9 cellular contexts compared by ENCODE assay signal in genomic region chr22:21517374-21517773, GRCh38. TPM values are rescaled to one million over a fixed set of nuclear protein-coding genes. Genes with fewer than 3 reads are reported as not detected.
DNase-seq lines count a peak whose midpoint lies in the region; ATAC-seq, FAIRE-seq and TF ChIP-seq lines count a peak whose summit lies in the region.
"Not testable (repeated sequence)": the region's sequence is repeated elsewhere in the genome, so short reads cannot be mapped to it uniquely, and the experiment has no call there.
"Had no signal": no experiment of that assay in that cellular context is flagged by ENCODE, and none has a peak within 500 bp of the region (broad histone marks: within the 10 kb centered on the region; RNA-seq: fewer than 3 reads in every experiment).

No MANE protein-coding gene starts in this region.

- H3K4me3 Mint-ChIP-seq in activated CD4-positive, alpha-beta T cell treated with anti-CD3 and anti-CD28 coated beads for 36 hours = not testable (repeated sequence)

- SMC1A ChIA-PET in GM12878 (lab: Charles Lee; ENCODE audit: uncharacterized antibody, unreplicated experiment) = not testable (repeated sequence)

- not testable (repeated sequence) for H3K4me3 ChIP-seq in GM12878, lung, upper lobe of right lung

- H3K9me3 ChIP-seq in GM12878 (replicated peaks; ENCODE audit: control insufficient read depth, insufficient read depth, low read length); lung (ENCODE audit: control insufficient read depth in 2 of 2, insufficient read depth in 1 of 2, low read length in 1 of 2); upper lobe of right lung: not testable (repeated sequence)

- no CpG with 5 or more reads among the region's 52 CpGs for WGBS in GM12878 (ENCODE audit: insufficient coverage, insufficient replicate concordance, low lambda C conversion rate, missing lambda C conversion rate)
- no CpG with 5 or more reads among the region's 52 CpGs for WGBS in lung, 2 donors

- H3K79me2 ChIP-seq in GM12878 (ENCODE audit: control insufficient read depth, insufficient read depth, low read length) = not testable (repeated sequence)

- not testable (repeated sequence) for H3K9me3 Mint-ChIP-seq in activated CD4-positive, alpha-beta T cell treated with anti-CD3 and anti-CD28 coated beads for 36 hours (ENCODE audit: low read depth)

- TF ChIP-seq POLR2A in GM12878 (IDR thresholded peaks at IDR 0.05; ENCODE audit: low read depth, low read length) = not testable (repeated sequence)

- in situ Hi-C loops in GM12878 (cut with MboI) = not testable (repeated sequence)

- RAD21 ChIA-PET in GM12878 (lab: Charles Lee; ENCODE audit: unreplicated experiment) = not testable (repeated sequence)

- not testable (repeated sequence) for H3K4me1 ChIP-seq in GM12878 (ENCODE audit: control insufficient read depth, insufficient read depth, low read length); lung (ENCODE audit: control insufficient read depth in 2 of 2, insufficient read depth in 2 of 2, low read length in 2 of 2); upper lobe of right lung

- FAIRE-seq in GM12878 (lab: Jason Lieb, UNC) = not testable (repeated sequence)

- not testable (repeated sequence) for H3K27me3 Mint-ChIP-seq in activated CD4-positive, alpha-beta T cell treated with anti-CD3 and anti-CD28 coated beads for 36 hours

- BruUV-seq in GM12878 (replicated peaks; lab: Mats Ljungman, UMichigan) = not testable (repeated sequence)

- H3K27ac Mint-ChIP-seq in activated CD4-positive, alpha-beta T cell treated with anti-CD3 and anti-CD28 coated beads for 36 hours = not testable (repeated sequence)

- intact Hi-C loops in activated CD4-positive, alpha-beta T cell treated with anti-CD3 and anti-CD28 coated beads for 36 hours (cut with DNase I, micrococcal nuclease); GM12878 (cut with micrococcal nuclease; ENCODE audit: unreplicated experiment); upper lobe of right lung (cut with DNase I): not testable (repeated sequence)

- not testable (repeated sequence) for H3K27ac ChIP-seq in GM12878 (ENCODE audit: control insufficient read depth, insufficient read depth); lung (ENCODE audit: low read depth in 1 of 2, low read length in 1 of 2); upper lobe of right lung

- H3K36me3 ChIP-seq in GM12878 (ENCODE audit: control insufficient read depth in 2 of 2, insufficient read depth in 2 of 2, low read length in 1 of 2); lung (ENCODE audit: control insufficient read depth in 2 of 2, insufficient read depth in 2 of 2, low read length in 2 of 2); upper lobe of right lung: not testable (repeated sequence)

- POLR2A ChIA-PET in activated CD4-positive, alpha-beta T cell treated with anti-CD3 and anti-CD28 coated beads for 36 hours (lab: Charles Lee); GM12878 (lab: Charles Lee): not testable (repeated sequence)

- not testable (repeated sequence) for TF ChIP-seq EP300 in GM12878 (IDR thresholded peaks at IDR 0.05; ENCODE audit: borderline replicate concordance in 1 of 2, control insufficient read depth in 1 of 2, low read depth in 2 of 2, low read length in 2 of 2)

- H2AFZ ChIP-seq in GM12878 (ENCODE audit: control insufficient read depth, low read depth, low read length) = not testable (repeated sequence)

- ATAC-seq in GM18858 (IDR thresholded peaks at IDR 0.05; ENCODE audit: unreplicated experiment) (peak; percentile 78), GM21447 (IDR thresholded peaks at IDR 0.05; ENCODE audit: unreplicated experiment) (peak; percentile 65), HG02840 (IDR thresholded peaks at IDR 0.05; ENCODE audit: low FRiP score, unreplicated experiment) (peak; percentile 76), HG03196 (IDR thresholded peaks at IDR 0.05; ENCODE audit: unreplicated experiment) (peak; percentile 82), GM12878 (peak; percentile 82), lung (ENCODE audit: insufficient read depth, low FRiP score) (peak; percentile 84), upper lobe of right lung (peak; percentile 87)
- ATAC-seq in activated CD4-positive, alpha-beta T cell treated with anti-CD3 and anti-CD28 coated beads for 36 hours = peak; percentile 87

- not testable (repeated sequence) for H3K4me1 Mint-ChIP-seq in activated CD4-positive, alpha-beta T cell treated with anti-CD3 and anti-CD28 coated beads for 36 hours

- not testable (repeated sequence) for H3K4me2 ChIP-seq in GM12878 (ENCODE audit: control insufficient read depth, insufficient read depth)

- not testable (repeated sequence) for H4K20me1 ChIP-seq in GM12878 (ENCODE audit: control insufficient read depth, insufficient read depth)

- CTCF ChIA-PET in activated CD4-positive, alpha-beta T cell treated with anti-CD3 and anti-CD28 coated beads for 36 hours (lab: Charles Lee); GM12878 (lab: Yijun Ruan, JAX): not testable (repeated sequence)

- TF ChIP-seq RAD21 in GM12878 (IDR thresholded peaks at IDR 0.05; ENCODE audit: insufficient read depth, low read depth, low read length) = not testable (repeated sequence)

- not testable (repeated sequence) for H3K27me3 ChIP-seq in GM12878 (replicated peaks in 1 of 2; ENCODE audit: control insufficient read depth in 2 of 2, insufficient read depth in 2 of 2, low read length in 1 of 2); lung (ENCODE audit: control insufficient read depth, insufficient read depth); upper lobe of right lung

- not testable (repeated sequence) for H3K36me3 Mint-ChIP-seq in activated CD4-positive, alpha-beta T cell treated with anti-CD3 and anti-CD28 coated beads for 36 hours (ENCODE audit: low read depth)

- DNase-seq in activated CD4-positive, alpha-beta T cell treated with anti-CD3 and anti-CD28 coated beads for 36 hours; GM12878 (ENCODE audit: low read depth, low spot score); lung (ENCODE audit: low spot score); upper lobe of right lung: not testable (repeated sequence)

- not testable (repeated sequence) for TF ChIP-seq CTCF in GM12878 (IDR thresholded peaks at IDR 0.05 in 2 of 3, conservative IDR thresholded peaks at IDR 0.05 in 1 of 3; ENCODE audit: control insufficient read depth in 2 of 3, extremely low read depth in 1 of 3, insufficient read depth in 1 of 3, low read depth in 3 of 3, low read length in 3 of 3); lung (IDR thresholded peaks at IDR 0.05; ENCODE audit: control extremely low read depth, extremely low read depth); upper lobe of right lung (IDR thresholded peaks at IDR 0.05)

- not testable (repeated sequence) for H3K9ac ChIP-seq in GM12878 (ENCODE audit: control insufficient read depth, insufficient read depth, low read length)

RNA-seq across cellular contexts. Expression of gene RIMBP3C, which starts 33.9 kb away (rescaled TPM):
- under 1 TPM; 0.18 to 0.33 TPM for total RNA-seq in activated CD4-positive, alpha-beta T cell treated with anti-CD3 and anti-CD28 coated beads for 36 hours
- 0.29 and 0.42 TPM in 2 replicates for total RNA-seq in GM12878 (2013; cell fraction: nucleolus; rRNA removed)
- total RNA-seq in GM12878 (2014; rRNA removed) (0.11 TPM in 2 replicates), GM12878 (2014; rRNA removed; fragmentation: Illumina TruSeq; extraction: Trizol) (not detected in 2 replicates), GM12878 (2021) (0.23 and 0.24 TPM in 2 replicates), lung (under 1 TPM in 1 of 2 donors, not detected in 1; 0.40 TPM), upper lobe of right lung (0.41 TPM)
- polyA plus RNA-seq in GM12878 (2011; ENCODE audit: low read depth) = not detected
- polyA plus RNA-seq in GM12878 (2011; rRNA removed) (0.03 TPM in 1 of 2 replicates, not detected in the other), GM12878 (2014; fragmentation: Illumina TruSeq; extraction: Trizol) (0.03 and 0.05 TPM in 2 replicates), GM12878 (2014; fragmentation: Nextera tagmentation; extraction: Ambion mirVana) (not detected), GM12878 (2014; rRNA removed) (0.01 TPM in 1 of 2 replicates, not detected in the other), GM12878 (2016; fragmentation: Nextera tagmentation; extraction: Ambion mirVana) (under 1 TPM; 0.04 to 0.14 TPM), lung (under 1 TPM; 0.05 to 0.10 TPM)
- polyA plus RNA-seq in GM12878 (2011; cell fraction: cytosol; rRNA removed) = 0.01 and 0.03 TPM in 2 replicates
- 0.03 and 0.10 TPM in 2 replicates for polyA plus RNA-seq in GM12878 (2011; cell fraction: nucleus; rRNA removed)
- polyA plus RNA-seq in GM12878 (2012) = 0.10 TPM in 1 of 2 replicates, not detected in the other
- 0.05 TPM in 1 of 2 replicates, not detected in the other for polyA minus RNA-seq in GM12878 (2011; rRNA and poly(A)+ RNA removed)
- 0.27 TPM in 1 of 2 replicates, not detected in the other for polyA minus RNA-seq in GM12878 (2011; cell fraction: cytosol; rRNA and poly(A)+ RNA removed)
- 0.67 and 0.73 TPM in 2 replicates for polyA minus RNA-seq in GM12878 (2011; cell fraction: nucleus; rRNA and poly(A)+ RNA removed)
- total RNA-seq: Calu3 had no signal

RNA-seq across cellular contexts. Expression of gene UBE2L3, which starts 50.1 kb away (rescaled TPM):
- 10 to 100 TPM; 57.3 to 75.5 TPM for total RNA-seq in activated CD4-positive, alpha-beta T cell treated with anti-CD3 and anti-CD28 coated beads for 36 hours
- 21.7 and 22.1 TPM in 2 replicates for total RNA-seq in GM12878 (2013; cell fraction: nucleolus; rRNA removed)
- total RNA-seq in GM12878 (2014; rRNA removed) (55.7 and 59.2 TPM in 2 replicates), GM12878 (2014; rRNA removed; fragmentation: Illumina TruSeq; extraction: Trizol) (80.2 and 85.4 TPM in 2 replicates), GM12878 (2021) (52.2 and 56.3 TPM in 2 replicates), lung (10 to 100 TPM; 37.2 to 41.6 TPM), upper lobe of right lung (45.7 TPM)
- polyA plus RNA-seq in GM12878 (2011; ENCODE audit: low read depth) = 30.1 TPM
- polyA plus RNA-seq in GM12878 (2011; rRNA removed) (58.8 and 62.1 TPM in 2 replicates), GM12878 (2014; fragmentation: Illumina TruSeq; extraction: Trizol) (141 and 156 TPM in 2 replicates), GM12878 (2014; fragmentation: Nextera tagmentation; extraction: Ambion mirVana) (100 to 1,000 TPM; 149 to 168 TPM), GM12878 (2014; rRNA removed) (68.6 and 73.3 TPM in 2 replicates), GM12878 (2016; fragmentation: Nextera tagmentation; extraction: Ambion mirVana) (100 to 1,000 TPM; 141 to 148 TPM), lung (10 to 100 TPM; 46.3 to 63.0 TPM)
- 37.8 and 46.6 TPM in 2 replicates for polyA plus RNA-seq in GM12878 (2011; cell fraction: cytosol; rRNA removed)
- 18.3 and 22.8 TPM in 2 replicates for polyA plus RNA-seq in GM12878 (2011; cell fraction: nucleus; rRNA removed)
- polyA plus RNA-seq in GM12878 (2012) = 43.4 and 52.4 TPM in 2 replicates
- polyA minus RNA-seq in GM12878 (2011; rRNA and poly(A)+ RNA removed) = 24.4 and 30.7 TPM in 2 replicates
- polyA minus RNA-seq in GM12878 (2011; cell fraction: cytosol; rRNA and poly(A)+ RNA removed) = 12.3 and 15.4 TPM in 2 replicates
- polyA minus RNA-seq in GM12878 (2011; cell fraction: nucleus; rRNA and poly(A)+ RNA removed) = 6.2 and 11.0 TPM in 2 replicates

RNA-seq across cellular contexts. Expression of gene TMEM191C, which starts 50.2 kb away (rescaled TPM):
- 1 to 10 TPM; 1.0 to 1.1 TPM for total RNA-seq in activated CD4-positive, alpha-beta T cell treated with anti-CD3 and anti-CD28 coated beads for 36 hours
- 2.4 and 3.3 TPM in 2 replicates for total RNA-seq in GM12878 (2013; cell fraction: nucleolus; rRNA removed)
- total RNA-seq in GM12878 (2014; rRNA removed) = 1.1 and 1.9 TPM in 2 replicates
- total RNA-seq in GM12878 (2014; rRNA removed; fragmentation: Illumina TruSeq; extraction: Trizol) = 0.36 and 0.37 TPM in 2 replicates
- total RNA-seq in GM12878 (2021) = 1.3 and 1.4 TPM in 2 replicates
- 0.91 TPM for polyA plus RNA-seq in GM12878 (2011; ENCODE audit: low read depth)
- 1.2 and 1.9 TPM in 2 replicates for polyA plus RNA-seq in GM12878 (2011; rRNA removed)
- polyA plus RNA-seq in GM12878 (2011; cell fraction: cytosol; rRNA removed) = 2.2 and 3.9 TPM in 2 replicates
- 18.8 and 26.2 TPM in 2 replicates for polyA plus RNA-seq in GM12878 (2011; cell fraction: nucleus; rRNA removed)
- polyA plus RNA-seq in GM12878 (2012) = 2.7 and 4.0 TPM in 2 replicates
- 0.25 and 0.26 TPM in 2 replicates for polyA plus RNA-seq in GM12878 (2014; fragmentation: Illumina TruSeq; extraction: Trizol)
- under 1 TPM; 0.03 to 0.07 TPM for polyA plus RNA-seq in GM12878 (2014; fragmentation: Nextera tagmentation; extraction: Ambion mirVana)
- 0.82 and 1.8 TPM in 2 replicates for polyA plus RNA-seq in GM12878 (2014; rRNA removed)
- polyA plus RNA-seq in GM12878 (2016; fragmentation: Nextera tagmentation; extraction: Ambion mirVana) = under 1 TPM; 0.13 to 0.51 TPM
- polyA minus RNA-seq in GM12878 (2011; rRNA and poly(A)+ RNA removed) = 0.77 TPM in 1 of 2 replicates, not detected in the other
- polyA minus RNA-seq in GM12878 (2011; cell fraction: cytosol; rRNA and poly(A)+ RNA removed) = 3.6 TPM in 1 of 2 replicates, not detected in the other
- 1.3 and 1.6 TPM in 2 replicates for polyA minus RNA-seq in GM12878 (2011; cell fraction: nucleus; rRNA and poly(A)+ RNA removed)
- 1 to 10 TPM in 1 of 2 donors, under 1 TPM in 1; 0.31 to 4.7 TPM for total RNA-seq in lung
- 1 to 10 TPM; 1.7 to 2.3 TPM for polyA plus RNA-seq in lung
- 4.0 TPM for total RNA-seq in upper lobe of right lung
